ENCODE assay signal across 9 cellular contexts in genomic region chr7:65251851-65252620, GRCh38.
DNase-seq lines count a peak whose midpoint lies in the region; ATAC-seq and TF ChIP-seq lines count a peak whose summit lies in the region.
"Had no signal": no experiment of that assay in that cellular context is flagged by ENCODE, and none has a peak within 500 bp of the region (broad histone marks: within the 10 kb centered on the region; RNA-seq: fewer than 3 reads in every experiment).

No MANE protein-coding gene starts in this region.

- 1% methylated on average over 37 of the region's 64 CpGs for WGBS in esophagus muscularis mucosa

- H3K4me3 ChIP-seq in esophagus muscularis mucosa, result peak overlapping the region; percentile 60 to 76 (median 70)
- H3K4me3 ChIP-seq in mucosa of stomach (ENCODE audit: low read length), result peak overlapping the region; percentile 80
- peak overlapping the region; percentile 51 to 60 for H3K4me3 ChIP-seq in vagina
- H3K4me3 ChIP-seq: BLaER1 treated with 17β-estradiol and CSF1 and Interleukin-3, amounts not matched to agents 10 nM and 100 nM had no signal

- no peak for TF ChIP-seq POLR2A in esophagus muscularis mucosa (IDR thresholded peaks at IDR 0.05; ENCODE audit: low read depth)
- no peak for TF ChIP-seq POLR2A in vagina (IDR thresholded peaks at IDR 0.05)

- H3K9ac ChIP-seq in mucosa of stomach (ENCODE audit: low read length), result peak overlapping the region; percentile 69
- H3K9ac ChIP-seq: BLaER1 treated with 17β-estradiol and CSF1 and Interleukin-3, amounts not matched to agents 10 nM and 100 nM had no signal

- peak overlapping the region; percentile 76 for H3K4me3 Mint-ChIP-seq in activated CD8-positive, alpha-beta T cell treated with anti-CD3 and anti-CD28 coated beads, Interleukin-2, amount 10 ng/mL, durations not matched to agents 7 days and 5 days

- no peaks in the 10 kb centered on the region for H3K36me3 Mint-ChIP-seq in activated CD8-positive, alpha-beta T cell treated with anti-CD3 and anti-CD28 coated beads, Interleukin-2, amount 10 ng/mL, durations not matched to agents 7 days and 5 days (ENCODE audit: low read depth)

- DNase-seq in activated CD4-positive, CD25-positive, alpha-beta regulatory T cell treated with anti-CD3 and anti-CD28 coated beads, Interleukin-2, amount 50 U/mL, for 72 hours, result no peak
- DNase-seq in NCI-H2227 treated with DMSO at 0.1 percent for 48 hours (lab: John Stamatoyannopoulos, UW), result peak; percentile 41
- DNase-seq in activated CD8-positive, alpha-beta T cell treated with anti-CD3 and anti-CD28 coated beads, Interleukin-2, amount 10 ng/mL, durations not matched to agents 7 days and 5 days, result peak; percentile 44
- peak; percentile 92 for DNase-seq in esophagus muscularis mucosa (ENCODE audit: extremely low spot score)
- DNase-seq in vagina (ENCODE audit: extremely low spot score in 2 of 2), result no peak

- no peak for TF ChIP-seq EP300 in esophagus muscularis mucosa (IDR thresholded peaks at IDR 0.05)

- H3K9me3 ChIP-seq in esophagus muscularis mucosa (no peaks in the 10 kb centered on the region), mucosa of stomach (ENCODE audit: control insufficient read depth, low read length) (no peaks in the 10 kb centered on the region), vagina (no peaks in the 10 kb centered on the region)

- peaks cover 10% of the 10 kb centered on the region for H3K4me1 Mint-ChIP-seq in activated CD8-positive, alpha-beta T cell treated with anti-CD3 and anti-CD28 coated beads, Interleukin-2, amount 10 ng/mL, durations not matched to agents 7 days and 5 days (ENCODE audit: low read depth)

- H3K27me3 ChIP-seq in esophagus muscularis mucosa (peaks cover 0 to 14% (median 0%) of the 10 kb centered on the region in 4 donors), mucosa of stomach (ENCODE audit: control insufficient read depth, insufficient read depth, low read length) (peaks cover 6% of the 10 kb centered on the region), vagina (no peaks in the 10 kb centered on the region)
- H3K27me3 ChIP-seq: BLaER1 treated with 17β-estradiol and CSF1 and Interleukin-3, amounts not matched to agents 10 nM and 100 nM had no signal

- ATAC-seq in activated CD4-positive, CD25-positive, alpha-beta regulatory T cell treated with anti-CD3 and anti-CD28 coated beads, Interleukin-2, amount 50 U/mL, for 24 hours, result peak; percentile 41 to 43
- peak; percentile 78 for ATAC-seq in HG02852 (IDR thresholded peaks at IDR 0.05; ENCODE audit: unreplicated experiment)
- ATAC-seq in activated CD8-positive, alpha-beta T cell treated with anti-CD3 and anti-CD28 coated beads, Interleukin-2, amount 10 ng/mL, durations not matched to agents 7 days and 5 days, result peak; percentile 81

- POLR2A ChIA-PET in activated CD8-positive, alpha-beta T cell treated with anti-CD3 and anti-CD28 coated beads, Interleukin-2, amount 10 ng/mL, durations not matched to agents 7 days and 5 days (lab: Charles Lee), result no interaction called here

- H3K9me3 Mint-ChIP-seq in activated CD8-positive, alpha-beta T cell treated with anti-CD3 and anti-CD28 coated beads, Interleukin-2, amount 10 ng/mL, durations not matched to agents 7 days and 5 days (ENCODE audit: insufficient read depth), result no peaks in the 10 kb centered on the region

- intact Hi-C loops in esophagus muscularis mucosa (cut with DNase I) (no loop called here), vagina (cut with DNase I) (no loop called here)

- no peak for TF ChIP-seq CTCF in esophagus muscularis mucosa (IDR thresholded peaks at IDR 0.05)
- no peak for TF ChIP-seq CTCF in vagina (IDR thresholded peaks at IDR 0.05)

- H3K36me3 ChIP-seq in esophagus muscularis mucosa (no peaks in the 10 kb centered on the region), mucosa of stomach (ENCODE audit: control insufficient read depth, insufficient read depth, low read length) (no peaks in the 10 kb centered on the region), vagina (no peaks in the 10 kb centered on the region)
- H3K36me3 ChIP-seq: BLaER1 treated with 17β-estradiol and CSF1 and Interleukin-3, amounts not matched to agents 10 nM and 100 nM had no signal

- peak overlapping the region; percentile 34 for H3K27ac Mint-ChIP-seq in activated CD8-positive, alpha-beta T cell treated with anti-CD3 and anti-CD28 coated beads, Interleukin-2, amount 10 ng/mL, durations not matched to agents 7 days and 5 days

- CTCF ChIA-PET in activated CD8-positive, alpha-beta T cell treated with anti-CD3 and anti-CD28 coated beads, Interleukin-2, amount 10 ng/mL, durations not matched to agents 7 days and 5 days (lab: Charles Lee), result no interaction called here

- peaks cover 18% of the 10 kb centered on the region for H3K27me3 Mint-ChIP-seq in activated CD8-positive, alpha-beta T cell treated with anti-CD3 and anti-CD28 coated beads, Interleukin-2, amount 10 ng/mL, durations not matched to agents 7 days and 5 days (ENCODE audit: low read depth)

- no peak overlapping the region for H3K27ac ChIP-seq in esophagus muscularis mucosa (replicated peaks in 1 of 4)
- no peak overlapping the region for H3K27ac ChIP-seq in vagina
- H3K27ac ChIP-seq: BLaER1 treated with 17β-estradiol and CSF1 and Interleukin-3, amounts not matched to agents 10 nM and 100 nM had no signal

- H3K4me1 ChIP-seq in esophagus muscularis mucosa (peaks cover 0 to 13% (median 9%) of the 10 kb centered on the region in 4 donors), mucosa of stomach (ENCODE audit: control insufficient read depth, insufficient read depth, low read length) (peaks cover 3% of the 10 kb centered on the region), vagina (no peaks in the 10 kb centered on the region)

Comparison
In these comparisons a context has a peak if more than half of its experiments do, and no peak if none do; other contexts are left out.
1. DNase-seq: peak in NCI-H2227 treated with DMSO at 0.1 percent for 48 hours (single experiment), activated CD8-positive, alpha-beta T cell treated with anti-CD3 and anti-CD28 coated beads, Interleukin-2, amount 10 ng/mL, durations not matched to agents 7 days and 5 days (single experiment) and esophagus muscularis mucosa (single experiment); none in activated CD4-positive, CD25-positive, alpha-beta regulatory T cell treated with anti-CD3 and anti-CD28 coated beads, Interleukin-2, amount 50 U/mL, for 72 hours (single experiment) and vagina (0 of 2).
2. Peak in every context shown above with its lines, with median percentiles within 50 percentile points of each other: ATAC-seq and H3K4me3 ChIP-seq.